ENCODE assay signal across 8 cellular contexts in genomic region chr11:10654211-10655150, GRCh38. TPM values are rescaled to one million over a fixed set of nuclear protein-coding genes. Genes with fewer than 3 reads are reported as not detected.
DNase-seq lines count a peak whose midpoint lies in the region; ATAC-seq and TF ChIP-seq lines count a peak whose summit lies in the region.

No MANE protein-coding gene starts in this region.

- H3K4me3 Mint-ChIP-seq in activated CD4-positive, alpha-beta T cell treated with anti-CD3 and anti-CD28 coated beads for 36 hours, result no peak overlapping the region
- no peak overlapping the region for H3K4me3 Mint-ChIP-seq in HFFc6

- DNase-seq in activated CD4-positive, alpha-beta T cell treated with anti-CD3 and anti-CD28 coated beads for 36 hours, result peak; percentile 53
- no peak for DNase-seq in activated CD4-positive, alpha-beta T cell treated with anti-CD3 and anti-CD28 coated beads for 1 hour
- DNase-seq in HFFc6 (peak; percentile 59), NCI-H748 (lab: John Stamatoyannopoulos, UW; ENCODE audit: unreplicated experiment) (peak; percentile 45), head of caudate nucleus (peak in 22 of 42 donors; percentile 14 to 77 (median 55)), psoas muscle (no peak), GM19240 (ENCODE audit: insufficient read length, low spot score) (no peak)
- peak; percentile 11 for DNase-seq in activated gamma-delta T cell treated with anti-CD3 and anti-CD28 coated beads, Interleukin-2, amount 50 U/mL, for 16 hours (ENCODE audit: low read depth)

- no peaks in the 10 kb centered on the region for H3K9me3 Mint-ChIP-seq in activated CD4-positive, alpha-beta T cell treated with anti-CD3 and anti-CD28 coated beads for 36 hours (ENCODE audit: low read depth)
- no peaks in the 10 kb centered on the region for H3K9me3 Mint-ChIP-seq in HFFc6

- POLR2A ChIA-PET in activated CD4-positive, alpha-beta T cell treated with anti-CD3 and anti-CD28 coated beads for 36 hours (lab: Charles Lee), result interaction anchor here (0.6 kb wide), 1 partner anchor 178 kb away, joined by 5 read pairs; no protein-coding TSS in a partner anchor

- no peaks in the 10 kb centered on the region for H3K36me3 ChIP-seq in psoas muscle (ENCODE audit: insufficient read depth in 1 of 2, low read depth in 1 of 2)

- no peaks in the 10 kb centered on the region for H3K9me3 ChIP-seq in psoas muscle

- CTCF ChIA-PET in activated CD4-positive, alpha-beta T cell treated with anti-CD3 and anti-CD28 coated beads for 36 hours (lab: Charles Lee), result interaction anchor here (0.6 to 4.5 kb wide), 24 partner anchors 10 to 1287 kb away, joined by 3 to 30 read pairs (median 4); partner anchors contain the start of gene RNF141

- H3K27me3 ChIP-seq in psoas muscle (ENCODE audit: insufficient read depth in 3 of 3, low read length in 2 of 3), result no peaks in the 10 kb centered on the region

- intact Hi-C loops in activated CD4-positive, alpha-beta T cell treated with anti-CD3 and anti-CD28 coated beads for 36 hours (cut with DNase I, micrococcal nuclease), result loop anchor here (1.0 to 2.0 kb wide), 5 partner anchors 80 to 248 kb away; partner anchors contain the start of gene RNF141 (in 2 of the 2)
- intact Hi-C loops in head of caudate nucleus (cut with DNase I), result loop anchor here (5.0 kb wide), 1 partner anchor 242 kb away; no protein-coding TSS in a partner anchor
- intact Hi-C loops in psoas muscle (cut with DNase I), result loop anchor here (2.0 to 5.0 kb wide), 6 partner anchors 73 to 247 kb away; partner anchors contain the start of gene RNF141 (in 2 of the 2)

- TF ChIP-seq CTCF in HFFc6 (IDR thresholded peaks at IDR 0.05) (peak; percentile 89), psoas muscle (IDR thresholded peaks at IDR 0.05) (peak; percentile 71)

- H3K27me3 Mint-ChIP-seq in activated CD4-positive, alpha-beta T cell treated with anti-CD3 and anti-CD28 coated beads for 36 hours, result no peaks in the 10 kb centered on the region
- H3K27me3 Mint-ChIP-seq in HFFc6 (ENCODE audit: insufficient read depth), result peaks cover 6% of the 10 kb centered on the region; the same call in 1 of the 2 replicates

- peak; percentile 80 for ATAC-seq in activated CD4-positive, alpha-beta T cell treated with anti-CD3 and anti-CD28 coated beads for 36 hours
- peak; percentile 77 to 90 (median 87) for ATAC-seq in psoas muscle

- H3K27ac Mint-ChIP-seq in activated CD4-positive, alpha-beta T cell treated with anti-CD3 and anti-CD28 coated beads for 36 hours, result no peak overlapping the region
- peak overlapping the region; percentile 97 for H3K27ac Mint-ChIP-seq in HFFc6

- no peaks in the 10 kb centered on the region for H3K36me3 Mint-ChIP-seq in activated CD4-positive, alpha-beta T cell treated with anti-CD3 and anti-CD28 coated beads for 36 hours (ENCODE audit: low read depth)
- H3K36me3 Mint-ChIP-seq in HFFc6 (ENCODE audit: low read depth), result peaks cover 3% of the 10 kb centered on the region; the same call in 1 of the 2 replicates

- peaks cover 28% of the 10 kb centered on the region for H3K4me1 ChIP-seq in psoas muscle

- no peak overlapping the region for H3K4me3 ChIP-seq in psoas muscle

- H3K4me1 Mint-ChIP-seq in activated CD4-positive, alpha-beta T cell treated with anti-CD3 and anti-CD28 coated beads for 36 hours, result peaks cover 20% of the 10 kb centered on the region
- peaks cover 65% of the 10 kb centered on the region for H3K4me1 Mint-ChIP-seq in HFFc6 (ENCODE audit: low read depth)

- H3K27ac ChIP-seq in psoas muscle, result no peak overlapping the region

- 46 to 61% (median 56%) methylated on average over 3 of the region's 3 CpGs for WGBS in psoas muscle, 3 donors

RNA-seq across cellular contexts. Expression of gene IRAG1, which starts 39.1 kb away (rescaled TPM):
- not detected for total RNA-seq in activated CD4-positive, alpha-beta T cell treated with anti-CD3 and anti-CD28 coated beads for 36 hours
- 10 to 100 TPM; 35.5 to 73.3 (median 38.2) TPM for total RNA-seq in HFFc6 (2021; fragmentation: NEBNext Ultra II Directional; extraction: Animal tissue kit (Norgen Biotek cat#: 25700))
- 1 to 10 TPM; 3.9 to 9.4 (median 4.4) TPM for total RNA-seq in psoas muscle
- 1 to 10 TPM; 1.4 to 2.4 (median 1.8) TPM for polyA plus RNA-seq in psoas muscle

Comparison
In these comparisons a context has a peak if more than half of its experiments do, and no peak if none do; other contexts are left out.
1. DNase-seq: peak in activated CD4-positive, alpha-beta T cell treated with anti-CD3 and anti-CD28 coated beads for 36 hours (single experiment), HFFc6 (single experiment), NCI-H748 (single experiment), activated gamma-delta T cell treated with anti-CD3 and anti-CD28 coated beads, Interleukin-2, amount 50 U/mL, for 16 hours (single experiment) and head of caudate nucleus (22 of 42); none in activated CD4-positive, alpha-beta T cell treated with anti-CD3 and anti-CD28 coated beads for 1 hour (single experiment), psoas muscle (0 of 2) and GM19240 (single experiment).
2. RNA of gene IRAG1, which starts 39.1 kb away (total RNA-seq): 35.5 to 73.3 TPM in HFFc6 and 3.9 to 9.4 TPM in psoas muscle; not detected in activated CD4-positive, alpha-beta T cell treated with anti-CD3 and anti-CD28 coated beads for 36 hours; every median in the first group is over 4 times any median in the second.